Comparison of ENCODE assay signal across 2 cellular contexts in the genomic region with DNA sequence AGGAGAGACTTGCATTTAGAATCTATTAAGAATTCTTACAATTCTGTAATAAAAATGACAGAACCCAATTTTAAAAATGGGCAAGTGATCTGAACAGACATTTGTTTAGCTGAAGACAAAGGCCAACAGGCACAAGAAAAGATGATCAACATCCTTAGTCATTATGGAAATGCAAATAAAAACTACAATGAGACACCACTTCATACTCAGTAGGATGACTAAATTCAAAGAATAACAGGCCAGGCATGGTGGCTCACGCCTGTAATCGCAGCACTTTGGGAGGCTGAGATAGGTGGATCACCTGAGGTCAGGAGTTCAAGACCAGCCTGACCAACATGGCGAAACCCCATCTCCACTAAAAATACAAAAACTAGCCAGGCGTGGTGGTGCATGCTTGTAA. TPM values are rescaled to one million over a fixed set of nuclear protein-coding genes. Genes with fewer than 3 reads are reported as not detected.
"Had no signal": no experiment of that assay in that cellular context is flagged by ENCODE, and none has a peak within 500 bp of the region (broad histone marks: within the 10 kb centered on the region; RNA-seq: fewer than 3 reads in every experiment).

No MANE protein-coding gene starts in this region.

RNA-seq across cellular contexts. Expression of gene B3GNT4, which starts 55.0 kb away (rescaled TPM):
- total RNA-seq: Right ventricle myocardium inferior, RPMI7951 had no signal
